In genomic region chr2:152189622-152190495, GRCh38 we compare ENCODE assay signal across 1 cellular context.
TF ChIP-seq lines count a peak whose summit lies in the region.

No MANE protein-coding gene starts in this region.

TF ChIP-seq in K562, 482 proteins besides CTCF, POLR2A, EP300 and RAD21 (continued from another document):
- TF ChIP-seq SLC30A9 (CRISPR knock-in tag; IDR thresholded peaks at IDR 0.05) (no peak), ZNF184 (CRISPR knock-in tag; IDR thresholded peaks at IDR 0.05) (no peak), KDM2B (CRISPR knock-in tag; IDR thresholded peaks at IDR 0.05) (no peak), KLF16 (IDR thresholded peaks at IDR 0.05) (no peak; the same call in 1 of the 2 replicates), EP400 (IDR thresholded peaks at IDR 0.05) (no peak), ARHGAP35 (IDR thresholded peaks at IDR 0.05; ENCODE audit: partially characterized antibody) (no peak), HSF4 (CRISPR knock-in tag; IDR thresholded peaks at IDR 0.05; ENCODE audit: borderline replicate concordance) (no peak), FOSL1 (tag; conservative IDR thresholded peaks at IDR 0.05) (no peak)
TF ChIP-seq in K562: peak in this region for 11.
